Comparison of ENCODE assay signal across 16 cellular contexts in genomic region chrX:33082371-33082770, GRCh38.
DNase-seq lines count a peak whose midpoint lies in the region; ATAC-seq, FAIRE-seq and TF ChIP-seq lines count a peak whose summit lies in the region.
"Had no signal": no experiment of that assay in that cellular context is flagged by ENCODE, and none has a peak within 500 bp of the region (broad histone marks: within the 10 kb centered on the region; RNA-seq: fewer than 3 reads in every experiment).

No MANE protein-coding gene starts in this region.

- FAIRE-seq in frontal cortex (lab: Jason Lieb, UNC), result no peak
- FAIRE-seq: GM12878, GM18507 had no signal

- H3K4me3 Mint-ChIP-seq in neural progenitor cell, result no peak overlapping the region
- H3K4me3 Mint-ChIP-seq: CD4-positive, CD25-positive, alpha-beta regulatory T cell; GM23338; H9 had no signal

- peaks cover 0 to 21% (median 3%) of the 10 kb centered on the region in 12 donors for H3K4me1 ChIP-seq in heart left ventricle
- H3K4me1 ChIP-seq in right atrium auricular region, result peaks cover 0 to 8% of the 10 kb centered on the region in 2 donors
- peaks cover 34% of the 10 kb centered on the region for H3K4me1 ChIP-seq in adipocyte (ENCODE audit: control insufficient read depth, insufficient read depth, low read length)
- no peaks in the 10 kb centered on the region for H3K4me1 ChIP-seq in neural progenitor cell
- H3K4me1 ChIP-seq in thyroid gland, result no peaks in the 10 kb centered on the region

- H3K27ac Mint-ChIP-seq in neural progenitor cell, result no peak overlapping the region
- H3K27ac Mint-ChIP-seq: CD4-positive, CD25-positive, alpha-beta regulatory T cell; GM23338; H9 had no signal

- no peaks in the 10 kb centered on the region for H4K20me1 ChIP-seq in neural progenitor cell (ENCODE audit: low read depth)
- H4K20me1 ChIP-seq: BLaER1 treated with 17β-estradiol and CSF1 and Interleukin-3, amounts not matched to agents 10 nM and 100 nM had no signal

- no peaks in the 10 kb centered on the region for H3K27me3 Mint-ChIP-seq in neural progenitor cell (ENCODE audit: insufficient read depth, low read depth)
- H3K27me3 Mint-ChIP-seq: CD4-positive, CD25-positive, alpha-beta regulatory T cell had no signal

- H3K9ac ChIP-seq in adipocyte (ENCODE audit: low read length), result peak overlapping the region; percentile 74
- H3K9ac ChIP-seq in neural progenitor cell, result no peak overlapping the region
- H3K9ac ChIP-seq: BLaER1 treated with 17β-estradiol and CSF1 and Interleukin-3, amounts not matched to agents 10 nM and 100 nM had no signal

- H3K4me3 ChIP-seq in heart left ventricle (no peak overlapping the region), right atrium auricular region (no peak overlapping the region), adipocyte (ENCODE audit: low read length) (no peak overlapping the region), neural progenitor cell (no peak overlapping the region), thyroid gland (replicated peaks in 1 of 3) (no peak overlapping the region)
- H3K4me3 ChIP-seq: BLaER1 treated with 17β-estradiol and CSF1 and Interleukin-3, amounts not matched to agents 10 nM and 100 nM; GM12878; GM23338 had no signal

- TF ChIP-seq POLR2A in heart left ventricle (IDR thresholded peaks at IDR 0.05), result no peak
- TF ChIP-seq POLR2A in thyroid gland (IDR thresholded peaks at IDR 0.05), result no peak

- no peaks in the 10 kb centered on the region for H3K36me3 Mint-ChIP-seq in neural progenitor cell
- H3K36me3 Mint-ChIP-seq: CD4-positive, CD25-positive, alpha-beta regulatory T cell had no signal

- no peak for TF ChIP-seq CTCF in heart left ventricle (IDR thresholded peaks at IDR 0.05)
- no peak for TF ChIP-seq CTCF in right atrium auricular region (IDR thresholded peaks at IDR 0.05)
- no peak for TF ChIP-seq CTCF in neural progenitor cell (IDR thresholded peaks at IDR 0.05)
- no peak for TF ChIP-seq CTCF in thyroid gland (IDR thresholded peaks at IDR 0.05)

- H3K36me3 ChIP-seq in heart left ventricle (peaks cover 0 to 3% (median 0%) of the 10 kb centered on the region in 9 donors), right atrium auricular region (no peaks in the 10 kb centered on the region), adipocyte (ENCODE audit: control insufficient read depth, insufficient read depth, low read length, severe bottlenecking) (peaks cover under 1% of the 10 kb centered on the region), neural progenitor cell (no peaks in the 10 kb centered on the region), thyroid gland (no peaks in the 10 kb centered on the region)
- H3K36me3 ChIP-seq: BLaER1 treated with 17β-estradiol and CSF1 and Interleukin-3, amounts not matched to agents 10 nM and 100 nM had no signal

- H3F3A ChIP-seq in neural progenitor cell (ENCODE audit: low read depth), result no peaks in the 10 kb centered on the region

- H3K9me3 ChIP-seq in heart left ventricle, result peaks cover 0 to 5% (median 0%) of the 10 kb centered on the region in 12 donors
- H3K9me3 ChIP-seq in right atrium auricular region, result no peaks in the 10 kb centered on the region
- peaks cover 6% of the 10 kb centered on the region for H3K9me3 ChIP-seq in adipocyte (ENCODE audit: control insufficient read depth, low read length)
- peaks cover 3% of the 10 kb centered on the region for H3K9me3 ChIP-seq in neural progenitor cell (ENCODE audit: low read depth)
- no peaks in the 10 kb centered on the region for H3K9me3 ChIP-seq in thyroid gland

- no peaks in the 10 kb centered on the region for H3K79me2 ChIP-seq in neural progenitor cell (ENCODE audit: low read depth)

- WGBS in heart left ventricle, 4 donors, result 38 to 61% (median 53%) methylated on average over 1 of the region's 1 CpG
- WGBS in thyroid gland, 2 donors, result 75 to 87% methylated on average over 1 of the region's 1 CpG

- H3K27me3 ChIP-seq in heart left ventricle (no peaks in the 10 kb centered on the region), right atrium auricular region (no peaks in the 10 kb centered on the region), adipocyte (replicated peaks; ENCODE audit: control insufficient read depth, insufficient read depth, low read length) (no peaks in the 10 kb centered on the region), neural progenitor cell (no peaks in the 10 kb centered on the region), thyroid gland (no peaks in the 10 kb centered on the region)

- H3K27ac ChIP-seq in heart left ventricle (peak overlapping the region in 10 of 12 donors; percentile 10 to 78 (median 53)), right atrium auricular region (peak overlapping the region in 1 of 2 donors; percentile 64), neural progenitor cell (no peak overlapping the region), thyroid gland (no peak overlapping the region)
- H3K27ac ChIP-seq: BLaER1 treated with 17β-estradiol and CSF1 and Interleukin-3, amounts not matched to agents 10 nM and 100 nM had no signal

- no peak overlapping the region for H3K4me2 ChIP-seq in neural progenitor cell
- H3K4me2 ChIP-seq: BLaER1 treated with 17β-estradiol and CSF1 and Interleukin-3, amounts not matched to agents 10 nM and 100 nM; GM23338 had no signal

- no peak for DNase-seq in heart left ventricle
- DNase-seq in right atrium auricular region (ENCODE audit: low spot score), result no peak
- DNase-seq in adipocyte (ENCODE audit: low read depth), result no peak
- no peak for DNase-seq in neural progenitor cell (ENCODE audit: low spot score)
- DNase-seq in frontal cortex (ENCODE audit: low spot score in 2 of 2), result no peak
- DNase-seq in thyroid gland, result no peak
- DNase-seq in NCI-H1930 (lab: John Stamatoyannopoulos, UW), result no peak
- DNase-seq: 8988T; ACHN; CD4-positive, CD25-positive, alpha-beta regulatory T cell; DMS53; H9 had no signal

- peaks cover 3% of the 10 kb centered on the region for H3K9me3 Mint-ChIP-seq in neural progenitor cell

- H2AFZ ChIP-seq in neural progenitor cell (replicated peaks), result peak overlapping the region; percentile 13
- H2AFZ ChIP-seq: GM23338 had no signal

- peak in 1 of 4 donors; percentile 36 for ATAC-seq in heart left ventricle
- ATAC-seq: GM12878, GM23338 had no signal

- H3K4me1 Mint-ChIP-seq in neural progenitor cell, result no peaks in the 10 kb centered on the region
- H3K4me1 Mint-ChIP-seq: CD4-positive, CD25-positive, alpha-beta regulatory T cell had no signal

- intact Hi-C loops in heart left ventricle (cut with DNase I) (loop anchor here in 1 of 10 donors (10.0 kb wide), 1 partner anchor 132 kb away; the partner anchor contains the start of gene DMD), thyroid gland (cut with DNase I) (no loop called here)

Comparison
In these comparisons a context has a peak if more than half of its experiments do, and no peak if none do; other contexts are left out.
1. H3K27ac ChIP-seq: peak in heart left ventricle (10 of 12); none in neural progenitor cell (single experiment) and thyroid gland (0 of 3).